20 cellular contexts compared by ENCODE assay signal in genomic region chr1:151343587-151343986, GRCh38. TPM values are rescaled to one million over a fixed set of nuclear protein-coding genes. Genes with fewer than 3 reads are reported as not detected.
DNase-seq lines count a peak whose midpoint lies in the region; ATAC-seq lines count a peak whose summit lies in the region.
"Had no signal": no experiment of that assay in that cellular context is flagged by ENCODE, and none has a peak within 500 bp of the region (broad histone marks: within the 10 kb centered on the region; RNA-seq: fewer than 3 reads in every experiment).

No MANE protein-coding gene starts in this region.

- no peaks in the 10 kb centered on the region for H3K9me3 Mint-ChIP-seq in activated naive CD4-positive, alpha-beta T cell treated with anti-CD3 and anti-CD28 coated beads for 36 hours
- no peaks in the 10 kb centered on the region for H3K9me3 Mint-ChIP-seq in activated CD4-positive, alpha-beta memory T cell treated with anti-CD3 and anti-CD28 coated beads, Interleukin-2, amount 10 ng/mL, durations not matched to agents 7 days and 5 days
- H3K9me3 Mint-ChIP-seq in immature natural killer cell = no peaks in the 10 kb centered on the region
- H3K9me3 Mint-ChIP-seq in stimulated activated naive B cell treated with anti-CD40 and anti-IgM and Interleukin-4, amounts not matched to agents 10 μg/mL and 1 μg/mL and 100 μg/mL, for 72 hours = no peaks in the 10 kb centered on the region
- H3K9me3 Mint-ChIP-seq: T-cell had no signal

- POLR2A ChIA-PET in activated CD4-positive, alpha-beta memory T cell treated with anti-CD3 and anti-CD28 coated beads, Interleukin-2, amount 10 ng/mL, durations not matched to agents 7 days and 5 days (lab: Charles Lee) = interaction anchor here (1.0 to 1.7 kb wide), 5 partner anchors 13 to 89 kb away, joined by 3 to 5 read pairs (median 4); partner anchors contain the start of genes PSMB4 and ZNF687

- peak overlapping the region; percentile 64 for H3K27ac Mint-ChIP-seq in activated naive CD4-positive, alpha-beta T cell treated with anti-CD3 and anti-CD28 coated beads for 36 hours
- H3K27ac Mint-ChIP-seq in activated CD4-positive, alpha-beta memory T cell treated with anti-CD3 and anti-CD28 coated beads, Interleukin-2, amount 10 ng/mL, durations not matched to agents 7 days and 5 days = peak overlapping the region; percentile 18
- peak overlapping the region; percentile 23 to 72 (median 66) for H3K27ac Mint-ChIP-seq in immature natural killer cell
- peak overlapping the region; percentile 92 for H3K27ac Mint-ChIP-seq in stimulated activated naive B cell treated with anti-CD40 and anti-IgM and Interleukin-4, amounts not matched to agents 10 μg/mL and 1 μg/mL and 100 μg/mL, for 72 hours

- in situ Hi-C loops in ACHN (cut with HindIII; ENCODE audit: low pct_ligation_motif_present, low pct_unique_long_range_greater_than_20kb, low sequenced_read_pairs) = no loop called here

- CTCF ChIA-PET in activated naive CD4-positive, alpha-beta T cell treated with anti-CD3 and anti-CD28 coated beads for 36 hours (lab: Charles Lee) = interaction anchor here (0.6 to 1.4 kb wide), 6 partner anchors 12 to 83 kb away, joined by 3 to 5 read pairs (median 3); no protein-coding TSS in a partner anchor
- CTCF ChIA-PET in activated CD4-positive, alpha-beta memory T cell treated with anti-CD3 and anti-CD28 coated beads, Interleukin-2, amount 10 ng/mL, durations not matched to agents 7 days and 5 days (lab: Charles Lee) = interaction anchor here (1.4 kb wide), 1 partner anchor 43 kb away, joined by 11 read pairs; no protein-coding TSS in a partner anchor

- intact Hi-C loops in activated naive CD4-positive, alpha-beta T cell treated with anti-CD3 and anti-CD28 coated beads for 36 hours (cut with micrococcal nuclease) = no loop called here

- no peaks in the 10 kb centered on the region for H3K27me3 Mint-ChIP-seq in activated naive CD4-positive, alpha-beta T cell treated with anti-CD3 and anti-CD28 coated beads for 36 hours (ENCODE audit: low read depth)
- no peaks in the 10 kb centered on the region for H3K27me3 Mint-ChIP-seq in activated CD4-positive, alpha-beta memory T cell treated with anti-CD3 and anti-CD28 coated beads, Interleukin-2, amount 10 ng/mL, durations not matched to agents 7 days and 5 days
- H3K27me3 Mint-ChIP-seq in immature natural killer cell (ENCODE audit: low read depth in 3 of 3) = peaks cover 6 to 11% (median 8%) of the 10 kb centered on the region in 3 donors
- H3K27me3 Mint-ChIP-seq in stimulated activated naive B cell treated with anti-CD40 and anti-IgM and Interleukin-4, amounts not matched to agents 10 μg/mL and 1 μg/mL and 100 μg/mL, for 72 hours = no peaks in the 10 kb centered on the region
- H3K27me3 Mint-ChIP-seq: T-cell had no signal

- H3K4me1 Mint-ChIP-seq in activated naive CD4-positive, alpha-beta T cell treated with anti-CD3 and anti-CD28 coated beads for 36 hours (ENCODE audit: low read depth) = peaks cover 44% of the 10 kb centered on the region
- H3K4me1 Mint-ChIP-seq in activated CD4-positive, alpha-beta memory T cell treated with anti-CD3 and anti-CD28 coated beads, Interleukin-2, amount 10 ng/mL, durations not matched to agents 7 days and 5 days = peaks cover 49% of the 10 kb centered on the region
- H3K4me1 Mint-ChIP-seq in immature natural killer cell = peaks cover 30 to 42% of the 10 kb centered on the region in 2 donors
- peaks cover 55 to 81% of the 10 kb centered on the region in 2 donors for H3K4me1 Mint-ChIP-seq in stimulated activated naive B cell treated with anti-CD40 and anti-IgM and Interleukin-4, amounts not matched to agents 10 μg/mL and 1 μg/mL and 100 μg/mL, for 72 hours

- H3K36me3 Mint-ChIP-seq in activated naive CD4-positive, alpha-beta T cell treated with anti-CD3 and anti-CD28 coated beads for 36 hours (ENCODE audit: low read depth) = peaks cover 15% of the 10 kb centered on the region
- peaks cover 50% of the 10 kb centered on the region for H3K36me3 Mint-ChIP-seq in activated CD4-positive, alpha-beta memory T cell treated with anti-CD3 and anti-CD28 coated beads, Interleukin-2, amount 10 ng/mL, durations not matched to agents 7 days and 5 days (ENCODE audit: low read depth)
- H3K36me3 Mint-ChIP-seq in immature natural killer cell = peaks cover 0 to 27% (median 7%) of the 10 kb centered on the region in 3 donors
- H3K36me3 Mint-ChIP-seq in stimulated activated naive B cell treated with anti-CD40 and anti-IgM and Interleukin-4, amounts not matched to agents 10 μg/mL and 1 μg/mL and 100 μg/mL, for 72 hours = peaks cover 38 to 43% of the 10 kb centered on the region in 2 donors

- no peak overlapping the region for H3K4me3 Mint-ChIP-seq in activated naive CD4-positive, alpha-beta T cell treated with anti-CD3 and anti-CD28 coated beads for 36 hours
- H3K4me3 Mint-ChIP-seq in activated CD4-positive, alpha-beta memory T cell treated with anti-CD3 and anti-CD28 coated beads, Interleukin-2, amount 10 ng/mL, durations not matched to agents 7 days and 5 days = no peak overlapping the region
- no peak overlapping the region for H3K4me3 Mint-ChIP-seq in immature natural killer cell
- H3K4me3 Mint-ChIP-seq in stimulated activated naive B cell treated with anti-CD40 and anti-IgM and Interleukin-4, amounts not matched to agents 10 μg/mL and 1 μg/mL and 100 μg/mL, for 72 hours = no peak overlapping the region

- ATAC-seq in stimulated activated naive B cell treated with anti-CD40 and anti-IgM and Interleukin-4, amounts not matched to agents 10 μg/mL and 1 μg/mL and 100 μg/mL, for 72 hours (replicated peaks) = no peak
- no peak for ATAC-seq in GM19328 (IDR thresholded peaks at IDR 0.05; ENCODE audit: unreplicated experiment)
- ATAC-seq: sciatic nerve, T-cell, upper lobe of right lung had no signal

- no peak for DNase-seq in activated naive CD4-positive, alpha-beta T cell treated with anti-CD3 and anti-CD28 coated beads for 36 hours
- DNase-seq in activated naive CD4-positive, alpha-beta T cell (lab: John Stamatoyannopoulos, UW) = no peak
- no peak for DNase-seq in activated CD4-positive, alpha-beta memory T cell treated with anti-CD3 and anti-CD28 coated beads, Interleukin-2, amount 10 ng/mL, durations not matched to agents 7 days and 5 days
- DNase-seq in immature natural killer cell (no peak), globus pallidus (ENCODE audit: low spot score) (no peak), ACHN (no peak)
- DNase-seq in stimulated activated naive B cell treated with anti-CD40 and anti-IgM and Interleukin-4, amounts not matched to agents 10 μg/mL and 1 μg/mL and 100 μg/mL, for 72 hours = no peak
- DNase-seq: activated CD4-positive, alpha-beta T cell treated with anti-CD3 and anti-CD28 coated beads, Interleukin-2, amount 50 U/mL, for 4 hours; activated T-cell treated with anti-CD3 and anti-CD28 coated beads, Interleukin-2, amount 50 U/mL, for 48 hours; DMS53; GF-D8; MG63; NCI-H1436; NCI-H524; NK-92 treated with Interleukin-12 subunit alpha and Interleukin-12 subunit beta, amount 100 ng/mL, for 24 hours; substantia nigra; T-cell; upper lobe of right lung had no signal

RNA-seq across cellular contexts. Expression of gene RFX5, which starts 3.5 kb away (rescaled TPM):
- 10 to 100 TPM; 62.3 to 63.4 TPM for total RNA-seq in activated naive CD4-positive, alpha-beta T cell treated with anti-CD3 and anti-CD28 coated beads for 36 hours
- 10 to 100 TPM; 96.2 to 99.3 TPM for total RNA-seq in activated CD4-positive, alpha-beta memory T cell treated with anti-CD3 and anti-CD28 coated beads, Interleukin-2, amount 10 ng/mL, durations not matched to agents 7 days and 5 days
- 10 to 100 TPM; 30.0 to 37.8 (median 37.1) TPM for polyA plus RNA-seq in immature natural killer cell

RNA-seq across cellular contexts. Expression of gene PI4KB, which starts 16.4 kb away (rescaled TPM):
- 10 to 100 TPM; 64.1 to 69.2 TPM for total RNA-seq in activated naive CD4-positive, alpha-beta T cell treated with anti-CD3 and anti-CD28 coated beads for 36 hours
- 10 to 100 TPM; 71.2 to 72.9 TPM for total RNA-seq in activated CD4-positive, alpha-beta memory T cell treated with anti-CD3 and anti-CD28 coated beads, Interleukin-2, amount 10 ng/mL, durations not matched to agents 7 days and 5 days
- polyA plus RNA-seq in immature natural killer cell = 10 to 100 TPM; 35.1 to 65.7 (median 57.9) TPM

RNA-seq across cellular contexts. Expression of gene SELENBP1, which starts 28.9 kb away (rescaled TPM):
- not detected for total RNA-seq in activated naive CD4-positive, alpha-beta T cell treated with anti-CD3 and anti-CD28 coated beads for 36 hours
- total RNA-seq in activated CD4-positive, alpha-beta memory T cell treated with anti-CD3 and anti-CD28 coated beads, Interleukin-2, amount 10 ng/mL, durations not matched to agents 7 days and 5 days = not detected
- polyA plus RNA-seq in immature natural killer cell = not detected

RNA-seq across cellular contexts. Expression of gene PSMB4, which starts 55.8 kb away (rescaled TPM):
- 100 to 1,000 TPM; 394 to 398 TPM for total RNA-seq in activated naive CD4-positive, alpha-beta T cell treated with anti-CD3 and anti-CD28 coated beads for 36 hours
- total RNA-seq in activated CD4-positive, alpha-beta memory T cell treated with anti-CD3 and anti-CD28 coated beads, Interleukin-2, amount 10 ng/mL, durations not matched to agents 7 days and 5 days = 100 to 1,000 TPM; 280 to 282 TPM
- polyA plus RNA-seq in immature natural killer cell = 10 to 100 TPM; 64.4 to 90.7 (median 71.4) TPM

Comparison
In these comparisons a context has a peak if more than half of its experiments do, and no peak if none do; other contexts are left out.
1. H3K27ac Mint-ChIP-seq: peak in every context shown above with its lines; median percentile 92 in stimulated activated naive B cell treated with anti-CD40 and anti-IgM and Interleukin-4, amounts not matched to agents 10 μg/mL and 1 μg/mL and 100 μg/mL, for 72 hours; 66 in immature natural killer cell; 64 in activated naive CD4-positive, alpha-beta T cell treated with anti-CD3 and anti-CD28 coated beads for 36 hours; 18 in activated CD4-positive, alpha-beta memory T cell treated with anti-CD3 and anti-CD28 coated beads, Interleukin-2, amount 10 ng/mL, durations not matched to agents 7 days and 5 days.